10 cellular contexts compared by ENCODE assay signal in the genomic region with DNA sequence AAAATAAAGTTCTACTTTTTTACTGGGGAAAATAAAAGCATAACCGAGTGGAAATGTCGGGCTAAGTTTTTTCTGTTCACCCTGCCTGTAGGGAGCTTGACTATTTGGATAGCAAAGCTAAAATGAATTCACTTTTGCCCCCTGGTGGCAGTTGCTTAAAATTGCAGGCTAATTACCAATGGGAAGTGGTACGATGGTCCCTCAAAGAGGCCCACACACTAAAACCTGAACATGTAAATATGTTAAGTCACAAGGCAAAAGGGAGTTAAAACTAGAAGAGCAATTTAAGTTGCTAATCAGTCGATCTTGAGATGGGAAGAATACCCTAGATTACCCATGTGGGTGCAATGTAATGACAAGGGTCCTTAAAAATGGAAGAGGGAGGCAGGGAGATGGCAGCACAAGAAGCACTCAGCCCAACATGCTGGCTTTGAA. TPM values are rescaled to one million over a fixed set of nuclear protein-coding genes. Genes with fewer than 3 reads are reported as not detected.
DNase-seq lines count a peak whose midpoint lies in the region; ATAC-seq and TF ChIP-seq lines count a peak whose summit lies in the region.
"Had no signal": no experiment of that assay in that cellular context is flagged by ENCODE, and none has a peak within 500 bp of the region (broad histone marks: within the 10 kb centered on the region; RNA-seq: fewer than 3 reads in every experiment).

No MANE protein-coding gene starts in this region.

- TF ChIP-seq CTCF in AG09309 (IDR thresholded peaks at IDR 0.05; ENCODE audit: control insufficient read depth, insufficient read depth, low read depth, low read length, missing control alignments): peak; percentile 26
- peak; percentile 44; the same call in 1 of the 2 replicates for TF ChIP-seq CTCF in GM12874 (IDR thresholded peaks at IDR 0.05; ENCODE audit: insufficient read depth, low read depth, low read length)
- TF ChIP-seq CTCF in foreskin keratinocyte (conservative IDR thresholded peaks at IDR 0.05): peak; percentile 58

- no peaks in the 10 kb centered on the region for H3K4me1 ChIP-seq in foreskin keratinocyte

- no peak overlapping the region for H3K27ac ChIP-seq in foreskin keratinocyte

- in situ Hi-C loops in SK-MEL-5 (cut with HindIII; ENCODE audit: low pct_unique_long_range_greater_than_20kb, low sequenced_read_pairs): no loop called here

- no peak for ATAC-seq in foreskin keratinocyte
- ATAC-seq in HG02759 (IDR thresholded peaks at IDR 0.05; ENCODE audit: unreplicated experiment): no peak
- ATAC-seq in GM21529 (IDR thresholded peaks at IDR 0.05; ENCODE audit: unreplicated experiment): no peak

- H3K4me3 ChIP-seq in AG09309 (ENCODE audit: control insufficient read depth, low read depth, low read length): no peak overlapping the region

- DNase-seq in AG09309 (ENCODE audit: low read depth): no peak
- peak; percentile 54 for DNase-seq in SK-MEL-5 (ENCODE audit: low read depth, low spot score)
- DNase-seq in foreskin keratinocyte: no peak
- no peak for DNase-seq in effector CD8-positive, alpha-beta T cell (lab: John Stamatoyannopoulos, UW)
- no peak for DNase-seq in middle frontal gyrus (ENCODE audit: extremely low spot score, low spot score)
- DNase-seq: SW 1271 had no signal

- no peaks in the 10 kb centered on the region for H3K27me3 ChIP-seq in foreskin keratinocyte

RNA-seq across cellular contexts. Expression of gene SUN5, which starts 0.9 kb away (rescaled TPM):
- total RNA-seq in SK-MEL-5 (2014; rRNA removed; shearing (Covaris generic)): not detected in 2 replicates
- polyA plus RNA-seq in SK-MEL-5 (2015; cell fraction: cytosol; rRNA removed): not detected in 2 replicates
- not detected in 2 replicates for polyA plus RNA-seq in SK-MEL-5 (2015; cell fraction: nucleus; rRNA removed)
- total RNA-seq in foreskin keratinocyte: not detected in 2 replicates
- polyA plus RNA-seq in foreskin keratinocyte: not detected in 2 replicates
- polyA plus RNA-seq: esophagus had no signal

RNA-seq across cellular contexts. Expression of gene BPIFB2, which starts 2.4 kb away (rescaled TPM):
- not detected in 2 replicates for total RNA-seq in SK-MEL-5 (2014; rRNA removed; shearing (Covaris generic))
- polyA plus RNA-seq in SK-MEL-5 (2015; cell fraction: cytosol; rRNA removed): not detected in 2 replicates
- polyA plus RNA-seq in SK-MEL-5 (2015; cell fraction: nucleus; rRNA removed): not detected in 2 replicates
- not detected in 2 replicates for total RNA-seq in foreskin keratinocyte
- polyA plus RNA-seq in foreskin keratinocyte: not detected in 2 replicates

RNA-seq across cellular contexts. Expression of gene BPIFB6, which starts 26.3 kb away (rescaled TPM):
- not detected in 2 replicates for total RNA-seq in SK-MEL-5 (2014; rRNA removed; shearing (Covaris generic))
- not detected in 2 replicates for polyA plus RNA-seq in SK-MEL-5 (2015; cell fraction: cytosol; rRNA removed)
- polyA plus RNA-seq in SK-MEL-5 (2015; cell fraction: nucleus; rRNA removed): not detected in 2 replicates
- total RNA-seq in foreskin keratinocyte: not detected in 2 replicates
- not detected in 2 replicates for polyA plus RNA-seq in foreskin keratinocyte
- polyA plus RNA-seq: esophagus had no signal

RNA-seq across cellular contexts. Expression of gene BPIFB3, which starts 48.6 kb away (rescaled TPM):
- total RNA-seq in SK-MEL-5 (2014; rRNA removed; shearing (Covaris generic)): not detected in 2 replicates
- polyA plus RNA-seq in SK-MEL-5 (2015; cell fraction: cytosol; rRNA removed): not detected in 2 replicates
- polyA plus RNA-seq in SK-MEL-5 (2015; cell fraction: nucleus; rRNA removed): not detected in 2 replicates
- total RNA-seq in foreskin keratinocyte: not detected in 2 replicates
- polyA plus RNA-seq in foreskin keratinocyte: not detected in 2 replicates
- polyA plus RNA-seq: esophagus had no signal
